In the genomic region with DNA sequence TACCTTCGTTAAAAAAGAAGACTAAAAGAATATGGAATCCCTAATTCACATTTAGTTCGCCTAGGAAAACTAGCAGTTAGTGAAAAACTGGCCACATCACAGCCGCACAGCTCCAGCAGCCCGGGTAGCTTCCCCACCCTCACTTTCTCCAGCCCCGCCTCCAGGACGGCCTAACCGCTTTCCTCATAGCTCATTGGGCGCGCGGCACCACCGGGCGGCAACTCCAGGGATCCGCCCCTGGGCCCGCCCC, we compare ENCODE assay signal across 8 cellular contexts. TPM values are rescaled to one million over a fixed set of nuclear protein-coding genes. Genes with fewer than 3 reads are reported as not detected.
DNase-seq lines count a peak whose midpoint lies in the region; ATAC-seq lines count a peak whose summit lies in the region.

No MANE protein-coding gene starts in this region.

- peak overlapping the region; percentile 98 for H3K27ac ChIP-seq in caudate nucleus (ENCODE audit: low read depth, low read length)
- peak overlapping the region; percentile 99 for H3K27ac ChIP-seq in layer of hippocampus (ENCODE audit: low read depth, low read length)

- DNase-seq in AML-193 (lab: John Stamatoyannopoulos, UW) (peak; percentile 89 to 91), SK-MEL-5 (ENCODE audit: low read depth, low spot score) (peak; percentile 94), caudate nucleus (lab: John Stamatoyannopoulos, UW) (peak in 31 of 61 donors; percentile 91 to 99 (median 98)), NCI-H146 treated with DMSO at 0.1 percent for 48 hours (lab: John Stamatoyannopoulos, UW; ENCODE audit: unreplicated experiment) (no peak)
- peak in 2 of 3 experiments; percentile 97 for DNase-seq in stimulated activated CD4-positive, alpha-beta T cell treated with anti-CD3 and anti-CD28 coated beads, TNF-alpha, amount 100 ng/mL, for 4 hours (ENCODE audit: low read depth in 3 of 3)

- in situ Hi-C loops in SK-MEL-5 (cut with HindIII; ENCODE audit: low pct_unique_long_range_greater_than_20kb, low sequenced_read_pairs): no loop called here

- no peaks in the 10 kb centered on the region for H3K27me3 ChIP-seq in layer of hippocampus (ENCODE audit: control insufficient read depth, insufficient read depth, low read length)

- ATAC-seq in GM19023 (IDR thresholded peaks at IDR 0.05; ENCODE audit: unreplicated experiment): peak; percentile 97
- peak; percentile 96 for ATAC-seq in HG03139 (IDR thresholded peaks at IDR 0.05; ENCODE audit: unreplicated experiment)

RNA-seq across cellular contexts. Expression of a gene that starts 0.2 kb away (rescaled TPM):
- total RNA-seq in SK-MEL-5 (2014; rRNA removed; shearing (Covaris generic)): 23.0 and 26.7 TPM in 2 replicates
- polyA plus RNA-seq in SK-MEL-5 (2015; cell fraction: cytosol; rRNA removed): 7.4 and 9.7 TPM in 2 replicates
- 20.6 and 21.3 TPM in 2 replicates for polyA plus RNA-seq in SK-MEL-5 (2015; cell fraction: nucleus; rRNA removed)

RNA-seq across cellular contexts. Expression of a gene that starts 35.8 kb away (rescaled TPM):
- total RNA-seq in SK-MEL-5 (2014; rRNA removed; shearing (Covaris generic)): 21.9 and 25.8 TPM in 2 replicates
- polyA plus RNA-seq in SK-MEL-5 (2015; cell fraction: cytosol; rRNA removed): 35.8 and 38.9 TPM in 2 replicates
- polyA plus RNA-seq in SK-MEL-5 (2015; cell fraction: nucleus; rRNA removed): 46.0 and 50.5 TPM in 2 replicates
